Comparison of ENCODE assay signal across 1 cellular context in genomic region chr9:117278020-117278419, GRCh38.
TF ChIP-seq lines count a peak whose summit lies in the region.

No MANE protein-coding gene starts in this region.

TF ChIP-seq in HepG2, 621 proteins besides CTCF, POLR2A, EP300 and RAD21 (continued from another document):
- TF ChIP-seq ZNF318 (CRISPR knock-in tag; IDR thresholded peaks at IDR 0.05) (no peak), POGZ (CRISPR knock-in tag; IDR thresholded peaks at IDR 0.05) (no peak), ZNF615 (CRISPR knock-in tag; IDR thresholded peaks at IDR 0.05; ENCODE audit: borderline replicate concordance) (no peak), ZNF614 (CRISPR knock-in tag; IDR thresholded peaks at IDR 0.05; ENCODE audit: borderline replicate concordance) (no peak)
